Comparison of ENCODE assay signal across 8 cellular contexts in genomic region chr3:25831578-25831977, GRCh38. TPM values are rescaled to one million over a fixed set of nuclear protein-coding genes. Genes with fewer than 3 reads are reported as not detected.
DNase-seq lines count a peak whose midpoint lies in the region; ATAC-seq, FAIRE-seq and TF ChIP-seq lines count a peak whose summit lies in the region.

No MANE protein-coding gene starts in this region.

- H4K5ac ChIP-seq in H1 (ENCODE audit: insufficient read length, low read depth, low read length), result no peak overlapping the region

- H3K9me3 ChIP-seq in H1 (ENCODE audit: insufficient read depth in 2 of 2, low read depth in 1 of 2, low read length in 1 of 2) (no peaks in the 10 kb centered on the region), skeletal muscle satellite cell (replicated peaks; ENCODE audit: low read length) (no peaks in the 10 kb centered on the region)

- no peak overlapping the region for H3K14ac ChIP-seq in H1 (ENCODE audit: insufficient read length)

- TF ChIP-seq RAD21 in H1 (IDR thresholded peaks at IDR 0.05 in 1 of 2, conservative IDR thresholded peaks at IDR 0.05 in 1 of 2; ENCODE audit: low read depth in 2 of 2, low read length in 2 of 2), result peak; percentile 42 to 43

- TF ChIP-seq EP300 in H1 (IDR thresholded peaks at IDR 0.05; ENCODE audit: borderline replicate concordance in 1 of 2, low read depth in 2 of 2, low read length in 2 of 2), result no peak

- CTCF ChIA-PET in H1 (lab: Charles Lee; ENCODE audit: partially characterized antibody), result interaction anchor here (0.7 to 2.5 kb wide), 10 partner anchors 18 to 184 kb away, joined by 3 to 14 read pairs (median 4); no protein-coding TSS in a partner anchor

- TF ChIP-seq POLR2A in H1 (IDR thresholded peaks at IDR 0.05; ENCODE audit: control extremely low read depth in 1 of 2, low read depth in 2 of 2, low read length in 2 of 2), result no peak

- H3K56ac ChIP-seq in H1 (replicated peaks; ENCODE audit: insufficient read length, low read depth, low read length), result no peak overlapping the region

- no peak overlapping the region for H3K9ac ChIP-seq in H1 (replicated peaks in 1 of 4; ENCODE audit: extremely low read depth in 1 of 4, low read depth in 3 of 4, low read length in 3 of 4)
- no peak overlapping the region for H3K9ac ChIP-seq in skeletal muscle satellite cell (ENCODE audit: low read depth, low read length)

- no peak overlapping the region for H4K91ac ChIP-seq in H1 (replicated peaks; ENCODE audit: insufficient read length, low read length)

- H2AK5ac ChIP-seq in H1 (ENCODE audit: low read depth, low read length), result no peak overlapping the region

- no peak overlapping the region for H2BK15ac ChIP-seq in H1 (ENCODE audit: low read length)

- peak overlapping the region; percentile 96; the same call in 1 of the 2 replicates for H2AFZ ChIP-seq in H1 (ENCODE audit: low read length)

- no peak for FAIRE-seq in H1 (lab: Jason Lieb, UNC)

- WGBS in H1 (ENCODE audit: extremely low coverage in 1 of 2, insufficient coverage in 1 of 2, insufficient read length in 1 of 2, insufficient replicate concordance in 2 of 2, low coverage in 1 of 2, low lambda C conversion rate in 2 of 2, missing lambda C conversion rate in 1 of 2), 2 experiments, result 72% methylated on average over 3 of the region's 3 CpGs; no CpG with 5 or more reads in 1 of the 2 experiments

- H3K4me3 ChIP-seq in H1 (ENCODE audit: extremely low read depth in 1 of 4, insufficient read depth in 2 of 4, low read depth in 3 of 4, low read length in 4 of 4), result no peak overlapping the region
- H3K4me3 ChIP-seq in skeletal muscle satellite cell (ENCODE audit: low read length), result no peak overlapping the region

- H2BK12ac ChIP-seq in H1 (ENCODE audit: low read depth, low read length), result no peak overlapping the region

- no peak overlapping the region for H3K4ac ChIP-seq in H1 (replicated peaks; ENCODE audit: insufficient read length, low read depth, low read length)

- no peak overlapping the region for H3K18ac ChIP-seq in H1 (ENCODE audit: extremely low read depth, low read length)

- no peaks in the 10 kb centered on the region for H3K23me2 ChIP-seq in H1 (ENCODE audit: low read depth, low read length)

- peaks cover 0 to 2% (median 0%) of the 10 kb centered on the region in 4 experiments; a peak in 1 of 7 replicates for H3K4me1 ChIP-seq in H1 (replicated peaks in 1 of 4; ENCODE audit: control insufficient read depth in 3 of 4, insufficient read depth in 4 of 4, low read length in 3 of 4)
- H3K4me1 ChIP-seq in skeletal muscle satellite cell (ENCODE audit: control insufficient read depth, insufficient read depth, low read length), result no peaks in the 10 kb centered on the region

- no peak overlapping the region for H2BK20ac ChIP-seq in H1 (ENCODE audit: low read length)

- no peak overlapping the region for H2BK5ac ChIP-seq in H1 (ENCODE audit: low read depth, low read length)

- H2BK120ac ChIP-seq in H1 (replicated peaks; ENCODE audit: low read depth, low read length), result no peak overlapping the region

- no peaks in the 10 kb centered on the region for H3K36me3 ChIP-seq in H1 (ENCODE audit: control insufficient read depth in 2 of 4, insufficient read depth in 4 of 4, low read length in 3 of 4)
- no peaks in the 10 kb centered on the region for H3K36me3 ChIP-seq in skeletal muscle satellite cell (ENCODE audit: insufficient read depth, low read length)

- H3K4me2 ChIP-seq in H1 (ENCODE audit: insufficient read depth in 1 of 2, low read depth in 2 of 2, low read length in 2 of 2) (no peak overlapping the region), skeletal muscle satellite cell (ENCODE audit: low read length) (peak overlapping the region; percentile 15)

- TF ChIP-seq CTCF in H1 (IDR thresholded peaks at IDR 0.05; ENCODE audit: control extremely low read depth in 1 of 3, insufficient read depth in 1 of 3, low read depth in 1 of 3, low read length in 3 of 3), result peak in 2 of 3 experiments; percentile 16 to 26; a peak in 2 of 4 replicates

- H3K27ac ChIP-seq in H1 (ENCODE audit: low read depth, low read length), result no peak overlapping the region

- no peak overlapping the region for H3K23ac ChIP-seq in H1 (ENCODE audit: insufficient read length)

- POLR2A ChIA-PET in H1 (lab: Charles Lee; ENCODE audit: partially characterized antibody), result interaction anchor here (1.4 kb wide), 1 partner anchor 13 kb away, joined by 3 read pairs; no protein-coding TSS in a partner anchor

- ATAC-seq in GM21825 (IDR thresholded peaks at IDR 0.05; ENCODE audit: unreplicated experiment) (no peak), GM19452 (IDR thresholded peaks at IDR 0.05; ENCODE audit: unreplicated experiment) (no peak)

- no peaks in the 10 kb centered on the region for H3K27me3 ChIP-seq in H1 (replicated peaks in 1 of 4; ENCODE audit: control insufficient read depth in 3 of 4, extremely low read depth in 1 of 4, insufficient read depth in 3 of 4, low read length in 3 of 4)
- H3K27me3 ChIP-seq in skeletal muscle satellite cell (ENCODE audit: control insufficient read depth, insufficient read depth, low read length), result no peaks in the 10 kb centered on the region

- H4K8ac ChIP-seq in H1 (ENCODE audit: extremely low read depth, insufficient read depth, low read length), result no peak overlapping the region

- H4K20me1 ChIP-seq in H1 (replicated peaks in 1 of 2; ENCODE audit: control insufficient read depth in 1 of 2, insufficient read depth in 2 of 2, low read length in 2 of 2), result no peaks in the 10 kb centered on the region

- DNase-seq in NCI-H510A treated with DMSO at 0.1 percent for 48 hours (lab: John Stamatoyannopoulos, UW), result peak; percentile 9
- DNase-seq in NCI-H510A (lab: John Stamatoyannopoulos, UW), result no peak
- DNase-seq in NCI-H524 (lab: John Stamatoyannopoulos, UW), result peak; percentile 15 to 55
- no peak for DNase-seq in H1 (ENCODE audit: low read depth in 1 of 2, low spot score in 2 of 2)
- DNase-seq in C1 segment of cervical spinal cord (lab: John Stamatoyannopoulos, UW), result no peak

- no peaks in the 10 kb centered on the region for H3K79me1 ChIP-seq in H1 (ENCODE audit: low read depth, low read length)

- no peaks in the 10 kb centered on the region for H3K79me2 ChIP-seq in H1 (ENCODE audit: control insufficient read depth in 1 of 2, insufficient read depth in 2 of 2, low read length in 2 of 2)

TF ChIP-seq in H1, 55 proteins besides CTCF, POLR2A, EP300 and RAD21:
- TF ChIP-seq TEAD4 (IDR thresholded peaks at IDR 0.05; ENCODE audit: low read depth, low read length) (no peak), RXRA (IDR thresholded peaks at IDR 0.05; ENCODE audit: insufficient read depth, low read depth, low read length) (no peak), TAF1 (IDR thresholded peaks at IDR 0.05; ENCODE audit: low read depth, low read length) (no peak), SRF (IDR thresholded peaks at IDR 0.05; ENCODE audit: low read depth, low read length) (no peak), EGR1 (IDR thresholded peaks at IDR 0.05; ENCODE audit: borderline replicate concordance, low read depth, low read length) (no peak), BCL11A (IDR thresholded peaks at IDR 0.05; ENCODE audit: low read depth in 2 of 2, low read length in 2 of 2) (no peak), TBP (IDR thresholded peaks at IDR 0.05; ENCODE audit: low read depth, low read length) (no peak), CEBPB (IDR thresholded peaks at IDR 0.05; ENCODE audit: low read depth, low read length) (no peak), POLR2AphosphoS5 (IDR thresholded peaks at IDR 0.05; ENCODE audit: low read depth, low read length) (no peak), GTF2F1 (IDR thresholded peaks at IDR 0.05; ENCODE audit: borderline replicate concordance, low read depth, low read length) (no peak), CBX8 (IDR thresholded peaks at IDR 0.05; ENCODE audit: borderline replicate concordance, low read depth, low read length) (no peak), SP2 (IDR thresholded peaks at IDR 0.05; ENCODE audit: low read length) (no peak), MAFK (IDR thresholded peaks at IDR 0.05; ENCODE audit: low read depth, low read length) (no peak), EZH2 (IDR thresholded peaks at IDR 0.05; ENCODE audit: low read depth, low read length, severe bottlenecking) (no peak), CHD1 (IDR thresholded peaks at IDR 0.05; ENCODE audit: low read depth, low read length) (no peak), CBX5 (IDR thresholded peaks at IDR 0.05; ENCODE audit: low read depth, low read length) (no peak), HDAC6 (IDR thresholded peaks at IDR 0.05; ENCODE audit: low read depth, low read length) (no peak), KDM1A (IDR thresholded peaks at IDR 0.05; ENCODE audit: borderline replicate concordance, low read length) (no peak)
- TF ChIP-seq, protein P1, sequence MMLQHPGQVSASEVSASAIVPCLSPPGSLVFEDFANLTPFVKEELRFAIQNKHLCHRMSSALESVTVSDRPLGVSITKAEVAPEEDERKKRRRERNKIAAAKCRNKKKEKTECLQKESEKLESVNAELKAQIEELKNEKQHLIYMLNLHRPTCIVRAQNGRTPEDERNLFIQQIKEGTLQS (IDR thresholded peaks at IDR 0.05; ENCODE audit: insufficient read depth, low read depth, low read length), result no peak

RNA-seq across cellular contexts. Expression of gene OXSM, which starts 41.7 kb away (rescaled TPM):
- 1.7 and 2.2 TPM in 2 replicates for total RNA-seq in H1 (2021; fragmentation: NEBNext Ultra II Directional; extraction: Animal tissue kit (Norgen Biotek cat#: 25700))
- polyA plus RNA-seq in H1 (2011; rRNA removed), result 0.74 and 1.3 TPM in 2 replicates
- 2.4 TPM for polyA plus RNA-seq in H1 (2011; cell fraction: cytosol; rRNA removed)
- 2.1 TPM for polyA plus RNA-seq in H1 (2011; cell fraction: nucleus; rRNA removed)
- 1.3 to 3.9 TPM (median 1.6 TPM) in 4 replicates for polyA plus RNA-seq in H1 (2012, experiment 1 of 2)
- 0.83 TPM for polyA plus RNA-seq in H1 (2012, experiment 2 of 2)
- 1.6 TPM for polyA plus RNA-seq in H1 (2013, experiment 1 of 2)
- 1.3 TPM for polyA plus RNA-seq in H1 (2013, experiment 2 of 2)
- polyA minus RNA-seq in H1 (2011; rRNA and poly(A)+ RNA removed), result 1.2 and 2.0 TPM in 2 replicates
- polyA minus RNA-seq in H1 (2011; cell fraction: cytosol; rRNA and poly(A)+ RNA removed), result 0.73 TPM
- polyA minus RNA-seq in H1 (2011; cell fraction: nucleus; rRNA and poly(A)+ RNA removed), result 1.2 TPM
- 9.4 and 10.4 TPM in 2 replicates for total RNA-seq in skeletal muscle satellite cell (2012; rRNA removed)

RNA-seq across cellular contexts. Expression of gene NGLY1, which starts 48.3 kb away (rescaled TPM):
- 21.0 and 24.8 TPM in 2 replicates for total RNA-seq in H1 (2021; fragmentation: NEBNext Ultra II Directional; extraction: Animal tissue kit (Norgen Biotek cat#: 25700))
- 3.1 TPM in 2 replicates for polyA plus RNA-seq in H1 (2011; rRNA removed)
- polyA plus RNA-seq in H1 (2011; cell fraction: cytosol; rRNA removed), result 5.7 TPM
- polyA plus RNA-seq in H1 (2011; cell fraction: nucleus; rRNA removed), result 8.7 TPM
- polyA plus RNA-seq in H1 (2012, experiment 1 of 2), result 10.5 to 18.3 TPM (median 12.3 TPM) in 4 replicates
- 1.4 TPM for polyA plus RNA-seq in H1 (2012, experiment 2 of 2)
- 14.0 TPM for polyA plus RNA-seq in H1 (2013, experiment 1 of 2)
- polyA plus RNA-seq in H1 (2013, experiment 2 of 2), result 15.3 TPM
- polyA minus RNA-seq in H1 (2011; rRNA and poly(A)+ RNA removed), result 7.8 and 18.5 TPM in 2 replicates
- polyA minus RNA-seq in H1 (2011; cell fraction: cytosol; rRNA and poly(A)+ RNA removed), result 4.2 TPM
- polyA minus RNA-seq in H1 (2011; cell fraction: nucleus; rRNA and poly(A)+ RNA removed), result 36.2 TPM
- 27.1 and 37.8 TPM in 2 replicates for total RNA-seq in skeletal muscle satellite cell (2012; rRNA removed)

Comparison
In these comparisons a context has a peak if more than half of its experiments do, and no peak if none do; other contexts are left out.
1. DNase-seq: peak in NCI-H510A treated with DMSO at 0.1 percent for 48 hours (single experiment) and NCI-H524 (2 of 2); none in NCI-H510A (single experiment), H1 (0 of 2) and C1 segment of cervical spinal cord (0 of 14).